1 cellular context compared by ENCODE assay signal in genomic region chr6:33813246-33813904, GRCh38.
TF ChIP-seq lines count a peak whose summit lies in the region.

No MANE protein-coding gene starts in this region.

TF ChIP-seq in H1, 55 proteins besides CTCF, POLR2A, EP300 and RAD21:
- TF ChIP-seq CBX8 (IDR thresholded peaks at IDR 0.05; ENCODE audit: borderline replicate concordance, low read depth, low read length) (no peak), JUND (IDR thresholded peaks at IDR 0.05; ENCODE audit: low read length) (no peak), CTBP2 (IDR thresholded peaks at IDR 0.05; ENCODE audit: borderline replicate concordance, insufficient read depth, insufficient read length, low read length) (no peak), GABPA (IDR thresholded peaks at IDR 0.05; ENCODE audit: borderline replicate concordance, insufficient read depth, low read length) (no peak), MAFK (IDR thresholded peaks at IDR 0.05; ENCODE audit: low read depth, low read length) (no peak), EZH2 (IDR thresholded peaks at IDR 0.05; ENCODE audit: low read depth, low read length, severe bottlenecking) (no peak), POU5F1 (IDR thresholded peaks at IDR 0.05; ENCODE audit: low read depth, low read length) (no peak), RFX5 (IDR thresholded peaks at IDR 0.05; ENCODE audit: borderline replicate concordance, low read depth, low read length) (no peak), BRCA1 (IDR thresholded peaks at IDR 0.05; ENCODE audit: low read depth, low read length) (no peak)
- TF ChIP-seq, protein P1, sequence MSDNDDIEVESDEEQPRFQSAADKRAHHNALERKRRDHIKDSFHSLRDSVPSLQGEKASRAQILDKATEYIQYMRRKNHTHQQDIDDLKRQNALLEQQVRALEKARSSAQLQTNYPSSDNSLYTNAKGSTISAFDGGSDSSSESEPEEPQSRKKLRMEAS (IDR thresholded peaks at IDR 0.05), result no peak
TF ChIP-seq in H1: peak in this region for 0.
